22 cellular contexts compared by ENCODE assay signal in the genomic region with DNA sequence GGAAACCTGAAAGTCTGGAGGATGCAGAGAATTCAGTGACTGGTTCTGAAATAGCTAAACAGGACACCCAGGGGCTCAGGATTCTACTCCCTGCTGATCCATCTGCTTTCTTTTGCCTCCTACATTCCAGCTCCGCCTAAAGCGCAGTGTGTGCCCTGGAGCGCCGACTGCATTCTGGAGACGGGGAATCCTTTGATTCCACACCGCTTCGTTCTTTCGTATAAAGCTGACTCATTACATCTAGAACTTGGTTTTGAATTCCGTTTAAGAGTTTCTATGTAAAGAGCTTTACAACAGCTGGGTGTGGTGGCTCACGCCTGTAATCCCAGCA.
DNase-seq lines count a peak whose midpoint lies in the region; TF ChIP-seq lines count a peak whose summit lies in the region.
"Had no signal": no experiment of that assay in that cellular context is flagged by ENCODE, and none has a peak within 500 bp of the region (broad histone marks: within the 10 kb centered on the region; RNA-seq: fewer than 3 reads in every experiment).

No MANE protein-coding gene starts in this region.

- intact Hi-C loops in head of caudate nucleus (cut with DNase I) = no loop called here

- peaks cover 28% of the 10 kb centered on the region for H4K20me1 ChIP-seq in neural progenitor cell (ENCODE audit: low read depth)

- TF ChIP-seq CTCF in choroid plexus epithelial cell (conservative IDR thresholded peaks at IDR 0.05; ENCODE audit: low read depth, low read length) (no peak), neural progenitor cell (IDR thresholded peaks at IDR 0.05) (no peak)

- no peaks in the 10 kb centered on the region for H3K79me2 ChIP-seq in neural progenitor cell (ENCODE audit: low read depth)

- H3K27me3 ChIP-seq in HUES48 (ENCODE audit: control insufficient read depth, insufficient read depth, low read length) = no peaks in the 10 kb centered on the region
- no peaks in the 10 kb centered on the region for H3K27me3 ChIP-seq in neural progenitor cell

- no peak overlapping the region for H2AFZ ChIP-seq in neural progenitor cell (replicated peaks)

- H3K4me2 ChIP-seq in neural progenitor cell = no peak overlapping the region

- peaks cover 16% of the 10 kb centered on the region for H3K27me3 Mint-ChIP-seq in neural progenitor cell (ENCODE audit: insufficient read depth, low read depth)

- H3F3A ChIP-seq in neural progenitor cell (ENCODE audit: low read depth) = peaks cover 28% of the 10 kb centered on the region

- peaks cover 28% of the 10 kb centered on the region for H3K4me1 Mint-ChIP-seq in neural progenitor cell

- H3K27ac ChIP-seq in HUES48 (ENCODE audit: low read depth, low read length) (peak overlapping the region; percentile 16), neural progenitor cell (peak overlapping the region; percentile 16)
- H3K27ac ChIP-seq: SK-N-MC had no signal

- no peak overlapping the region for H3K9ac ChIP-seq in HUES48 (ENCODE audit: low read depth, low read length)
- no peak overlapping the region for H3K9ac ChIP-seq in neural progenitor cell

- no peak overlapping the region for H3K4me3 Mint-ChIP-seq in neural progenitor cell

- H3K36me3 Mint-ChIP-seq in neural progenitor cell = peaks cover 48% of the 10 kb centered on the region

- H3K27ac Mint-ChIP-seq in neural progenitor cell = no peak overlapping the region

- H3K36me3 ChIP-seq in HUES48 (ENCODE audit: control insufficient read depth, insufficient read depth, low read length) = peaks cover 89% of the 10 kb centered on the region
- H3K36me3 ChIP-seq in neural progenitor cell = no peaks in the 10 kb centered on the region
- H3K36me3 ChIP-seq: BE2C had no signal

- peak; percentile 54 for DNase-seq in Ammon's horn (ENCODE audit: low spot score)
- peak; percentile 68 for DNase-seq in choroid plexus epithelial cell (ENCODE audit: low read depth)
- no peak for DNase-seq in neural progenitor cell (ENCODE audit: low spot score)
- DNase-seq in activated effector memory CD4-positive, alpha-beta T cell treated with anti-CD3 and anti-CD28 coated beads, Interleukin-2, amount 50 U/mL, for 16 hours = no peak
- no peak for DNase-seq in NCI-H1436 treated with DMSO at 0.1 percent for 48 hours (lab: John Stamatoyannopoulos, UW)
- no peak for DNase-seq in head of caudate nucleus
- no peak for DNase-seq in Kasumi-1 (lab: John Stamatoyannopoulos, UW)
- DNase-seq: BE2C, DMS 273 treated with DMSO at 0.1 percent for 48 hours, DMS79 treated with DMSO at 0.1 percent for 48 hours, KBM-7, NCI-H1105 treated with DMSO at 0.1 percent for 48 hours, NCI-H1694, NCI-H2081 treated with DMSO at 0.1 percent for 48 hours, NCI-H2171 treated with DMSO at 0.1 percent for 48 hours, NCI-H526, PC-3, SHP77 treated with DMSO at 0.1 percent for 48 hours had no signal

- no peaks in the 10 kb centered on the region for H3K9me3 ChIP-seq in HUES48 (ENCODE audit: control insufficient read depth, insufficient read depth, low read length)
- H3K9me3 ChIP-seq in neural progenitor cell (ENCODE audit: low read depth) = no peaks in the 10 kb centered on the region
- H3K9me3 ChIP-seq: BE2C, HAP-1 had no signal

- H3K4me1 ChIP-seq in HUES48 (ENCODE audit: control insufficient read depth, insufficient read depth, low read length) (peaks cover 22% of the 10 kb centered on the region), neural progenitor cell (peaks cover 23% of the 10 kb centered on the region)
- H3K4me1 ChIP-seq: BE2C, HAP-1 had no signal

- H3K4me3 ChIP-seq in HUES48 (ENCODE audit: low read depth, low read length) = no peak overlapping the region
- no peak overlapping the region for H3K4me3 ChIP-seq in choroid plexus epithelial cell (ENCODE audit: low read depth, low read length)
- no peak overlapping the region for H3K4me3 ChIP-seq in neural progenitor cell
- H3K4me3 ChIP-seq: GM12878, HAP-1, SK-N-MC had no signal

- H3K9me3 Mint-ChIP-seq in neural progenitor cell = no peaks in the 10 kb centered on the region

Comparison
In these comparisons a context has a peak if more than half of its experiments do, and no peak if none do; other contexts are left out.
1. DNase-seq: peak in Ammon's horn (single experiment) and choroid plexus epithelial cell (single experiment); none in neural progenitor cell (single experiment), activated effector memory CD4-positive, alpha-beta T cell treated with anti-CD3 and anti-CD28 coated beads, Interleukin-2, amount 50 U/mL, for 16 hours (single experiment), NCI-H1436 treated with DMSO at 0.1 percent for 48 hours (single experiment), head of caudate nucleus (0 of 42) and Kasumi-1 (0 of 2).